In genomic region chr16:30775381-30776099, GRCh38 we compare ENCODE assay signal across 1 cellular context.
TF ChIP-seq lines count a peak whose summit lies in the region.

No MANE protein-coding gene starts in this region.

TF ChIP-seq in HepG2, 621 proteins besides CTCF, POLR2A, EP300 and RAD21 (continued from another document and continues in another):
- TF ChIP-seq ZNF44 (CRISPR knock-in tag; IDR thresholded peaks at IDR 0.05) (0 out of 2 replicates have a peak, but pooled peaks have one; percentile 90), TAF1 (CRISPR knock-in tag; IDR thresholded peaks at IDR 0.05) (peak; percentile 90), ZNF430 (CRISPR knock-in tag; IDR thresholded peaks at IDR 0.05) (peak; percentile 90), ZNF232 (CRISPR knock-in tag; IDR thresholded peaks at IDR 0.05; ENCODE audit: borderline replicate concordance) (peak; percentile 84), SIN3A (IDR thresholded peaks at IDR 0.05; ENCODE audit: borderline replicate concordance, low read depth, low read length) (peak; percentile 51; the same call in 1 of the 2 replicates), ZBTB2 (CRISPR knock-in tag; IDR thresholded peaks at IDR 0.05; ENCODE audit: low read depth) (peak; percentile 63; the same call in 1 of the 2 replicates), NFE2L1 (CRISPR knock-in tag; IDR thresholded peaks at IDR 0.05; ENCODE audit: borderline replicate concordance) (peak; percentile 22; the same call in 1 of the 2 replicates), MYPOP (CRISPR knock-in tag; IDR thresholded peaks at IDR 0.05) (peak; percentile 94), AGO2 (optimal IDR thresholded peaks at IDR 0.05; ENCODE audit: low read depth, low read length) (peak; percentile 100), ZFP82 (CRISPR knock-in tag; IDR thresholded peaks at IDR 0.05; ENCODE audit: borderline replicate concordance) (no peak; the same call in 1 of the 2 replicates), SRSF4 (IDR thresholded peaks at IDR 0.05; ENCODE audit: low read depth, low read length, poor library complexity, severe bottlenecking) (peak; percentile 94), DPF2 (CRISPR knock-in tag; IDR thresholded peaks at IDR 0.05; ENCODE audit: borderline replicate concordance, low read depth) (no peak), HNRNPH1 (optimal IDR thresholded peaks at IDR 0.05; ENCODE audit: low read depth, low read length) (no peak), ZUFSP (CRISPR knock-in tag; IDR thresholded peaks at IDR 0.05; ENCODE audit: borderline replicate concordance) (no peak), IRF2 (CRISPR knock-in tag; IDR thresholded peaks at IDR 0.05) (peak; percentile 83), SALL1 (CRISPR knock-in tag; IDR thresholded peaks at IDR 0.05) (peak; percentile 81), KDM4B (CRISPR knock-in tag; IDR thresholded peaks at IDR 0.05) (peak; percentile 96), ISL2 (CRISPR knock-in tag; IDR thresholded peaks at IDR 0.05) (no peak; the same call in 1 of the 2 replicates), DMTF1 (CRISPR knock-in tag; IDR thresholded peaks at IDR 0.05) (no peak), FOXP4 (CRISPR knock-in tag; IDR thresholded peaks at IDR 0.05) (no peak), ZNF660 (CRISPR knock-in tag; IDR thresholded peaks at IDR 0.05; ENCODE audit: borderline replicate concordance, low read depth) (no peak), JDP2 (CRISPR knock-in tag; IDR thresholded peaks at IDR 0.05; ENCODE audit: borderline replicate concordance) (no peak), ZNF580 (CRISPR knock-in tag; IDR thresholded peaks at IDR 0.05; ENCODE audit: borderline replicate concordance, low read depth) (peak; percentile 91), ZXDC (CRISPR knock-in tag; IDR thresholded peaks at IDR 0.05) (peak; percentile 70), GFI1 (CRISPR knock-in tag; IDR thresholded peaks at IDR 0.05; ENCODE audit: borderline replicate concordance) (peak; percentile 64; the same call in 1 of the 2 replicates), XRCC5 (optimal IDR thresholded peaks at IDR 0.05; ENCODE audit: low read length) (peak; percentile 23), ZNF652 (CRISPR knock-in tag; IDR thresholded peaks at IDR 0.05; ENCODE audit: borderline replicate concordance, low read depth) (0 out of 2 replicates have a peak, but pooled peaks have one; percentile 45), ZBTB37 (CRISPR knock-in tag; IDR thresholded peaks at IDR 0.05) (no peak), CBX5 (CRISPR knock-in tag; IDR thresholded peaks at IDR 0.05; ENCODE audit: borderline replicate concordance) (0 out of 2 replicates have a peak, but pooled peaks have one; percentile 22), ZNF775 (CRISPR knock-in tag; IDR thresholded peaks at IDR 0.05; ENCODE audit: borderline replicate concordance) (no peak; the same call in 1 of the 2 replicates), DNMT1 (CRISPR knock-in tag; IDR thresholded peaks at IDR 0.05) (peak; percentile 94), ZNF609 (CRISPR knock-in tag; IDR thresholded peaks at IDR 0.05; ENCODE audit: borderline replicate concordance) (peak; percentile 74; the same call in 1 of the 2 replicates), PITX1 (CRISPR knock-in tag; IDR thresholded peaks at IDR 0.05) (0 out of 2 replicates have a peak, but pooled peaks have one; percentile 29), HCFC1 (IDR thresholded peaks at IDR 0.05; ENCODE audit: low read depth, low read length) (peak; percentile 92), ZNF841 (CRISPR knock-in tag; IDR thresholded peaks at IDR 0.05; ENCODE audit: borderline replicate concordance) (peak; percentile 61), GMEB1 (CRISPR knock-in tag; IDR thresholded peaks at IDR 0.05; ENCODE audit: borderline replicate concordance) (peak; percentile 82; the same call in 1 of the 2 replicates)
